Comparison of ENCODE assay signal across 1 cellular context in genomic region chr17:16229912-16230561, GRCh38.
TF ChIP-seq lines count a peak whose summit lies in the region.

No MANE protein-coding gene starts in this region.

TF ChIP-seq in GM12878, 131 proteins besides CTCF, POLR2A, EP300 and RAD21:
- TF ChIP-seq TCF7 (IDR thresholded peaks at IDR 0.05; ENCODE audit: borderline replicate concordance) (0 out of 2 replicates have a peak, but pooled peaks have one; percentile 38), MEF2A (IDR thresholded peaks at IDR 0.05; ENCODE audit: insufficient read depth, low read depth, low read length) (0 out of 2 replicates have a peak, but pooled peaks have one; percentile 14), RUNX3 (IDR thresholded peaks at IDR 0.05; ENCODE audit: low read length) (peak; percentile 38; the same call in 1 of the 2 replicates)
